8 cellular contexts compared by ENCODE assay signal in the genomic region with DNA sequence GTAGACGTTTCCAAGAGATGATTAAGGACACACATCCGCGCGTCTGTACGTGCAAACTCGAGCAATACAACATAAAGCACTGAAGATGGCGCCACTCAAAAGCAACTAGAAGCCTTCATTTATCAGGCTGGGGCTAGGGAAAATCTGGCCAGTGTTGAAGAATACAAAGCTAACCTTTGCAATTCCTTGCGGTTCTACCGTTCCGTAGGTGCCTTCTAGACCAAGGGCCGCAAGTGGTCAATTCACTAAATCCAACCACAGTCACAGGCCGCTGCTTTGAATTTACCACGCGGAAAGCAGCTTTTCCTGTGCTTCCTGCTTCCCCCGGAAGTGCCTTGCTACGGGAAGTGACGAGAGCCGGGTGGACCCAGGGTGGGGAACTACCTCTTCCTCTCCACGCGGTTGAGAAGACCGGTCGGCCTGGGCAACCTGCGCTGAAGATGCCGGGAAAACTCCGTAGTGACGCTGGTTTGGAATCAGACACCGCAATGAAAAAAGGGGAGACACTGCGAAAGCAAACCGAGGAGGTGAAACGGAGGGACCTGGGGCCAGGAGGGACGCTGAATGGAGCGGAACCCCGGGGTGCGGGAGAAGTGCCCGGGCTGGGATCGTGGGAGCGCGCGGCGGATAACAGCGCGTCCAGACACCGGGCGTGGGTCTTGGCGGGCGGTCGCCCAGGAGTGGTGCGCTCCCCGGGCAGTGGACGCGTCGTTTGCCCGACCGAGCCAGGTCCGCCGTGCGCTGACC. TPM values are rescaled to one million over a fixed set of nuclear protein-coding genes. Genes with fewer than 3 reads are reported as not detected.
DNase-seq lines count a peak whose midpoint lies in the region; ATAC-seq, FAIRE-seq and TF ChIP-seq lines count a peak whose summit lies in the region.

Gene DDX21 (plus strand): TSS at position 385 of the 747 bp plus-strand sequence. CDS start 56 bp downstream, at position 441.

- POLR2A ChIA-PET in T-cell (lab: Charles Lee), result interaction anchor here (0.6 to 2.0 kb wide), 11 partner anchors 13 to 549 kb away, joined by 3 to 9 read pairs (median 3); partner anchors contain the start of genes CCAR1 (in 1 of the 2) and SRGN (in 1 of the 2)

- H3K4me1 Mint-ChIP-seq in T-cell (peaks cover 28 to 40% (median 37%) of the 10 kb centered on the region in 3 donors), progenitor cell of endocrine pancreas (ENCODE audit: low read depth) (peaks cover 8% of the 10 kb centered on the region)

- peak within 1 kb of the TSS; percentile 25 to 88 (median 57) for H3K4me3 ChIP-seq in adrenal gland

- DNase-seq in GM12892 (ENCODE audit: insufficient read length), result peak; percentile 87
- DNase-seq in NCI-H1436 treated with DMSO at 0.1 percent for 48 hours (lab: John Stamatoyannopoulos, UW), result peak; percentile 83
- peak; percentile 69 to 94 (median 88) for DNase-seq in T-cell
- DNase-seq in adrenal gland, result peak; percentile 86 to 95 (median 92)
- peak; percentile 92 for DNase-seq in left cardiac atrium
- peak; percentile 62 for DNase-seq in progenitor cell of endocrine pancreas (ENCODE audit: low spot score, unreplicated experiment)
- peak; percentile 94 for DNase-seq in ureter (ENCODE audit: low spot score)

- TF ChIP-seq POLR2A in GM12892 (IDR thresholded peaks at IDR 0.05; ENCODE audit: low read depth, low read length), result peak; percentile 94
- TF ChIP-seq POLR2A in adrenal gland (IDR thresholded peaks at IDR 0.05), result peak in 1 of 2 donors; percentile 55

- H3K4me1 ChIP-seq in adrenal gland (replicated peaks in 1 of 2), result peaks cover 6 to 23% of the 10 kb centered on the region in 2 donors

- H3K4me3 Mint-ChIP-seq in T-cell (peak within 1 kb of the TSS; percentile 95 to 99 (median 97)), progenitor cell of endocrine pancreas (ENCODE audit: low read depth) (peak within 1 kb of the TSS; percentile 97)

- FAIRE-seq in GM12892 (lab: Jason Lieb, UNC), result peak; percentile 87

- H3K9me3 ChIP-seq in adrenal gland (replicated peaks in 1 of 3), result no peaks in the 10 kb centered on the region

- peaks cover 6% of the 10 kb centered on the region for H3K36me3 Mint-ChIP-seq in T-cell
- H3K36me3 Mint-ChIP-seq in progenitor cell of endocrine pancreas (ENCODE audit: insufficient read depth), result peaks cover 5% of the 10 kb centered on the region

- H3K9me3 Mint-ChIP-seq in T-cell (no peaks in the 10 kb centered on the region), progenitor cell of endocrine pancreas (ENCODE audit: low read depth) (no peaks in the 10 kb centered on the region)

- peak; percentile 86 for ATAC-seq in HG02852 (IDR thresholded peaks at IDR 0.05; ENCODE audit: unreplicated experiment)
- peak; percentile 89 to 92 (median 91) for ATAC-seq in T-cell (replicated peaks in 1 of 4)
- peak; percentile 98 to 99 for ATAC-seq in left cardiac atrium

- H3K27ac ChIP-seq in adrenal gland, result peak within 1 kb of the TSS; percentile 73 to 98 (median 91)

- peak within 1 kb of the TSS; percentile 95 to 99 for H3K27ac Mint-ChIP-seq in T-cell
- peak within 1 kb of the TSS; percentile 97 for H3K27ac Mint-ChIP-seq in progenitor cell of endocrine pancreas

- TF ChIP-seq CTCF in adrenal gland (IDR thresholded peaks at IDR 0.05), result peak in 5 of 6 experiments; percentile 43 to 78 (median 55)
- TF ChIP-seq CTCF in progenitor cell of endocrine pancreas (IDR thresholded peaks at IDR 0.05; ENCODE audit: unreplicated experiment), result peak; percentile 70

- H3K36me3 ChIP-seq in adrenal gland (replicated peaks in 1 of 2), result peaks cover 0 to 13% of the 10 kb centered on the region in 2 donors

- CTCF ChIA-PET in T-cell (lab: Charles Lee), result interaction anchor here (0.5 to 1.6 kb wide), 16 partner anchors 17 to 459 kb away, joined by 3 to 10 read pairs (median 4); partner anchors contain the start of gene KIFBP (in 1 of the 2)

- intact Hi-C loops in adrenal gland (cut with DNase I), result no loop called here
- intact Hi-C loops in left cardiac atrium (cut with DNase I), result no loop called here

- 0% methylated on average over 28 to 57 of the region's 57 CpGs for WGBS in adrenal gland, 4 donors

- no peaks in the 10 kb centered on the region for H3K27me3 Mint-ChIP-seq in T-cell
- no peaks in the 10 kb centered on the region for H3K27me3 Mint-ChIP-seq in progenitor cell of endocrine pancreas

- H3K27me3 ChIP-seq in adrenal gland, result no peaks in the 10 kb centered on the region

RNA-seq across cellular contexts. Expression of gene DDX21, which starts in this region (rescaled TPM):
- polyA plus RNA-seq in GM12892 (2012; ENCODE audit: missing spikeins), result 64.4 TPM
- total RNA-seq in T-cell, result 10 to 100 TPM; 53.7 to 86.0 (median 60.7) TPM
- 10 to 100 TPM; 18.0 to 86.8 (median 40.0) TPM for total RNA-seq in adrenal gland
- polyA plus RNA-seq in adrenal gland, result 10 to 100 TPM; 14.2 to 89.0 (median 15.4) TPM
- total RNA-seq in left cardiac atrium, result 10 to 100 TPM; 18.6 to 59.3 TPM
- 38.2 and 45.6 TPM in 2 replicates for total RNA-seq in progenitor cell of endocrine pancreas
- 74.2 TPM for total RNA-seq in ureter

Comparison
In these comparisons a context has a peak if more than half of its experiments do, and no peak if none do; other contexts are left out.
1. Peak in every context shown above with its lines: DNase-seq, ATAC-seq, H3K4me3 ChIP-seq and H3K27ac ChIP-seq.